In the genomic region with DNA sequence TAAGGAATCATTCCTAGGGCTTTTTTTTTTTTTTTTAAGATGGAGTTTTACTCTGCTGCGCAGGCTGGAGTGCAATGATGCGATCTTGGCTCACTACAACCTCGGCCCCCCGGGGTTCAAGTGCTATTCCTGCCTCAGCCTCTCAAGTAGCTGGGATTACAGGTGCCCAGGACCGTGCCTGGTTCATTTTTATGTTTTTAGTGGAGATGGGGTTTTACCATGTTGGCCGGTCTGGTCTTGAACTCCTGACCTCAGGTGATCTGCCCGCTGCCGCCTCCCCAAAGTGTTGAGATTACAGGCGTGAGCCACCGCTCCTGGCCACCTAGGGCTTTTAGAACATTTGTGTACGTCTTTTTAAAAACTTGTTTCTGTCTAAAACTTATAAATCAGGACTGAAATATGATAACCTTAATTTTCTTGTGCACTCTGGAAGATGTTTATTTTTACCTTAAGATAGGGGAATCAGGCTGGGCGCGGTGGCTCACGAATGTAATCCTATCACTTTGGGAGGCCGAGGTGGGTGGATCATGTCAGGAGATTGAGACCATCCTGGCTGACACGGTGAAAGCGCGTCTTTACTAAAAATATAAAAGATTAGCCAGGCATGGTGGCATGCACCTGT, we compare ENCODE assay signal across 21 cellular contexts. TPM values are rescaled to one million over a fixed set of nuclear protein-coding genes. Genes with fewer than 3 reads are reported as not detected.
DNase-seq lines count a peak whose midpoint lies in the region; ATAC-seq and TF ChIP-seq lines count a peak whose summit lies in the region.
"Had no signal": no experiment of that assay in that cellular context is flagged by ENCODE, and none has a peak within 500 bp of the region (broad histone marks: within the 10 kb centered on the region; RNA-seq: fewer than 3 reads in every experiment).

No MANE protein-coding gene starts in this region.

- H3K36me3 Mint-ChIP-seq in T-helper 17 cell (ENCODE audit: low read depth) (peaks cover 2% of the 10 kb centered on the region), chondrocyte (ENCODE audit: low read depth) (no peaks in the 10 kb centered on the region)
- peaks cover 0 to 17% (median 5%) of the 10 kb centered on the region in 5 donors for H3K36me3 Mint-ChIP-seq in naive thymus-derived CD4-positive, alpha-beta T cell

- H3K9me3 ChIP-seq in HEK293 (ENCODE audit: control insufficient read depth, insufficient read depth, low read depth, low read length) = no peaks in the 10 kb centered on the region
- no peaks in the 10 kb centered on the region for H3K9me3 ChIP-seq in T-helper 17 cell (ENCODE audit: control insufficient read depth, low read length, poor library complexity, severe bottlenecking)
- H3K9me3 ChIP-seq in naive thymus-derived CD4-positive, alpha-beta T cell (ENCODE audit: control insufficient read depth in 2 of 3, low read length in 3 of 3) = no peaks in the 10 kb centered on the region
- H3K9me3 ChIP-seq: A549, BE2C had no signal

- H3K4me3 Mint-ChIP-seq in T-helper 17 cell = no peak overlapping the region
- peak overlapping the region in 7 of 10 donors; percentile 24 to 76 (median 41) for H3K4me3 Mint-ChIP-seq in naive thymus-derived CD4-positive, alpha-beta T cell
- no peak overlapping the region for H3K4me3 Mint-ChIP-seq in chondrocyte (ENCODE audit: unreplicated experiment)
- H3K4me3 Mint-ChIP-seq: CD14-positive monocyte; CD4-positive, alpha-beta T cell; HFFc6 had no signal

- no peaks in the 10 kb centered on the region for H3K27me3 Mint-ChIP-seq in T-helper 17 cell
- H3K27me3 Mint-ChIP-seq in naive thymus-derived CD4-positive, alpha-beta T cell = no peaks in the 10 kb centered on the region
- no peaks in the 10 kb centered on the region for H3K27me3 Mint-ChIP-seq in chondrocyte (ENCODE audit: low read depth)
- H3K27me3 Mint-ChIP-seq: CD4-positive, alpha-beta T cell; CD8-positive, alpha-beta memory T cell had no signal

- POLR2A ChIA-PET in HEK293 (lab: Yijun Ruan, JAX) = no interaction called here
- POLR2A ChIA-PET in naive thymus-derived CD4-positive, alpha-beta T cell (lab: Charles Lee) = no interaction called here

- no peak for TF ChIP-seq CTCF in HEK293 (tag by site-specific recombination; IDR thresholded peaks at IDR 0.05)
- TF ChIP-seq CTCF in chondrocyte (IDR thresholded peaks at IDR 0.05) = no peak

- H3K27ac ChIP-seq in HEK293 (ENCODE audit: extremely low read depth, low read depth, low read length) = no peak overlapping the region
- H3K27ac ChIP-seq in naive thymus-derived CD4-positive, alpha-beta T cell (ENCODE audit: low read depth, low read length) = no peak overlapping the region
- H3K27ac ChIP-seq: A549; BLaER1 treated with 17β-estradiol and CSF1 and Interleukin-3, amounts not matched to agents 10 nM and 100 nM; GM23248 had no signal

- DNase-seq in T-helper 17 cell = no peak
- no peak for DNase-seq in naive thymus-derived CD4-positive, alpha-beta T cell
- no peak for DNase-seq in chondrocyte (ENCODE audit: low spot score)
- no peak for DNase-seq in GDM1 (lab: John Stamatoyannopoulos, UW)
- DNase-seq: 8988T; ACHN; AML-193; BE2C; CD4-positive, alpha-beta T cell; CD8-positive, alpha-beta memory T cell; DMS53; DMS79 treated with DMSO at 0.1 percent for 48 hours; GM23248; H7; HCEC 1CT; HFFc6 had no signal

- intact Hi-C loops in naive thymus-derived CD4-positive, alpha-beta T cell (cut with micrococcal nuclease) = no loop called here

- H3K27ac Mint-ChIP-seq in T-helper 17 cell (peak overlapping the region; percentile 14), chondrocyte (ENCODE audit: unreplicated experiment) (no peak overlapping the region)
- H3K27ac Mint-ChIP-seq in naive thymus-derived CD4-positive, alpha-beta T cell = peak overlapping the region in 1 of 9 donors; percentile 45
- H3K27ac Mint-ChIP-seq: CD4-positive, alpha-beta T cell; HFFc6 had no signal

- H3K27me3 ChIP-seq in naive thymus-derived CD4-positive, alpha-beta T cell (ENCODE audit: control insufficient read depth in 2 of 2, insufficient read depth in 2 of 2, low read length in 2 of 2) = no peaks in the 10 kb centered on the region
- H3K27me3 ChIP-seq: BE2C; BLaER1 treated with 17β-estradiol and CSF1 and Interleukin-3, amounts not matched to agents 10 nM and 100 nM had no signal

- peaks cover 0 to 8% of the 10 kb centered on the region in 2 experiments; a peak in 1 of 3 replicates for H3K36me3 ChIP-seq in HEK293 (ENCODE audit: control insufficient read depth in 2 of 2, insufficient read depth in 1 of 2, low read length in 2 of 2)
- no peaks in the 10 kb centered on the region for H3K36me3 ChIP-seq in naive thymus-derived CD4-positive, alpha-beta T cell (ENCODE audit: control insufficient read depth in 2 of 3, insufficient read depth in 3 of 3, low read length in 3 of 3)
- H3K36me3 ChIP-seq: BE2C had no signal

- ATAC-seq in T-helper 17 cell (no peak), GM18907 (IDR thresholded peaks at IDR 0.05; ENCODE audit: unreplicated experiment) (no peak)
- ATAC-seq in naive thymus-derived CD4-positive, alpha-beta T cell = no peak
- ATAC-seq: A549 had no signal

- H3K4me3 ChIP-seq in HEK293 (ENCODE audit: low read depth, low read length) = no peak overlapping the region
- H3K4me3 ChIP-seq in naive thymus-derived CD4-positive, alpha-beta T cell (ENCODE audit: low read length) = no peak overlapping the region
- H3K4me3 ChIP-seq: A549; BLaER1 treated with 17β-estradiol and CSF1 and Interleukin-3, amounts not matched to agents 10 nM and 100 nM; GM23248 had no signal

- CTCF ChIA-PET in HEK293 (lab: Yijun Ruan, JAX) = interaction anchor here (0.6 kb wide), 1 partner anchor 37 kb away, joined by 3 read pairs; no protein-coding TSS in a partner anchor
- CTCF ChIA-PET in naive thymus-derived CD4-positive, alpha-beta T cell (lab: Charles Lee) = no interaction called here

- H3K4me1 Mint-ChIP-seq in T-helper 17 cell (peaks cover 54% of the 10 kb centered on the region), chondrocyte (ENCODE audit: low read depth) (peaks cover 50% of the 10 kb centered on the region)
- H3K4me1 Mint-ChIP-seq in naive thymus-derived CD4-positive, alpha-beta T cell = peaks cover 9 to 87% (median 83%) of the 10 kb centered on the region in 7 donors

- peaks cover 0 to 2% (median 0%) of the 10 kb centered on the region in 11 donors for H3K9me3 Mint-ChIP-seq in naive thymus-derived CD4-positive, alpha-beta T cell
- no peaks in the 10 kb centered on the region for H3K9me3 Mint-ChIP-seq in chondrocyte (ENCODE audit: low read depth)
- H3K9me3 Mint-ChIP-seq: CD14-positive monocyte; CD4-positive, alpha-beta T cell; CD8-positive, alpha-beta memory T cell; HFFc6 had no signal

- peaks cover 37% of the 10 kb centered on the region for H3K4me1 ChIP-seq in HEK293 (ENCODE audit: control insufficient read depth, insufficient read depth, low read length)
- peaks cover 13 to 41% of the 10 kb centered on the region in 2 donors for H3K4me1 ChIP-seq in naive thymus-derived CD4-positive, alpha-beta T cell (ENCODE audit: control insufficient read depth in 2 of 2, insufficient read depth in 2 of 2, low read length in 2 of 2)
- H3K4me1 ChIP-seq: A549 had no signal

TF ChIP-seq in HEK293, 187 proteins besides CTCF, POLR2A, EP300 and RAD21 (continues in another document):
- TF ChIP-seq SCRT1 (tag by site-specific recombination; IDR thresholded peaks at IDR 0.05; ENCODE audit: borderline replicate concordance) = 0 out of 2 replicates have a peak, but pooled peaks have one; percentile 36
- TF ChIP-seq ZNF558 (tag by site-specific recombination; IDR thresholded peaks at IDR 0.05) = no peak
- peak; percentile 49; the same call in 1 of the 2 replicates for TF ChIP-seq ZBTB17 (tag by site-specific recombination; IDR thresholded peaks at IDR 0.05)
- TF ChIP-seq ZNF133 (tag by site-specific recombination; IDR thresholded peaks at IDR 0.05) = no peak
- TF ChIP-seq KLF7 (tag by site-specific recombination; IDR thresholded peaks at IDR 0.05; ENCODE audit: borderline replicate concordance) = no peak; the same call in 1 of the 2 replicates
- TF ChIP-seq ZNF791 (tag by site-specific recombination; IDR thresholded peaks at IDR 0.05) = no peak
- TF ChIP-seq, protein P1, sequence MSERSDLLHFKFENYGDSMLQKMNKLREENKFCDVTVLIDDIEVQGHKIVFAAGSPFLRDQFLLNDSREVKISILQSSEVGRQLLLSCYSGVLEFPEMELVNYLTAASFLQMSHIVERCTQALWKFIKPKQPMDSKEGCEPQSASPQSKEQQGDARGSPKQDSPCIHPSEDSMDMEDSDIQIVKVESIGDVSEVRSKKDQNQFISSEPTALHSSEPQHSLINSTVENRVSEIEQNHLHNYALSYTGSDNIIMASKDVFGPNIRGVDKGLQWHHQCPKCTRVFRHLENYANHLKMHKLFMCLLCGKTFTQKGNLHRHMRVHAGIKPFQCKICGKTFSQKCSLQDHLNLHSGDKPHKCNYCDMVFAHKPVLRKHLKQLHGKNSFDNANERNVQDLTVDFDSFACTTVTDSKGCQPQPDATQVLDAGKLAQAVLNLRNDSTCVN (tag by site-specific recombination; optimal IDR thresholded peaks at IDR 0.05) = no peak
- no peak for TF ChIP-seq ZNF248 (tag by site-specific recombination; IDR thresholded peaks at IDR 0.05)
- no peak for TF ChIP-seq ZNF175 (tag by site-specific recombination; IDR thresholded peaks at IDR 0.05)
- TF ChIP-seq, protein P2, sequence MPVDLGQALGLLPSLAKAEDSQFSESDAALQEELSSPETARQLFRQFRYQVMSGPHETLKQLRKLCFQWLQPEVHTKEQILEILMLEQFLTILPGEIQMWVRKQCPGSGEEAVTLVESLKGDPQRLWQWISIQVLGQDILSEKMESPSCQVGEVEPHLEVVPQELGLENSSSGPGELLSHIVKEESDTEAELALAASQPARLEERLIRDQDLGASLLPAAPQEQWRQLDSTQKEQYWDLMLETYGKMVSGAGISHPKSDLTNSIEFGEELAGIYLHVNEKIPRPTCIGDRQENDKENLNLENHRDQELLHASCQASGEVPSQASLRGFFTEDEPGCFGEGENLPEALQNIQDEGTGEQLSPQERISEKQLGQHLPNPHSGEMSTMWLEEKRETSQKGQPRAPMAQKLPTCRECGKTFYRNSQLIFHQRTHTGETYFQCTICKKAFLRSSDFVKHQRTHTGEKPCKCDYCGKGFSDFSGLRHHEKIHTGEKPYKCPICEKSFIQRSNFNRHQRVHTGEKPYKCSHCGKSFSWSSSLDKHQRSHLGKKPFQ (tag by site-specific recombination; IDR thresholded peaks at IDR 0.05) = no peak
- TF ChIP-seq ZNF843 (tag by site-specific recombination; IDR thresholded peaks at IDR 0.05) = no peak
- TF ChIP-seq ZNF777 (tag by site-specific recombination; IDR thresholded peaks at IDR 0.05; ENCODE audit: borderline replicate concordance) = no peak

RNA-seq across cellular contexts. Expression of a gene that starts 21.8 kb away (rescaled TPM):
- total RNA-seq in T-helper 17 cell (10 to 100 TPM; 76.7 to 81.9 TPM), chondrocyte (30.8 to 39.1 TPM (median 32.6 TPM) in 3 replicates)
- 100 to 1,000 TPM in 1 of 5 experiments, 10 to 100 TPM in 4; 41.3 to 103 (median 90.9) TPM for total RNA-seq in naive thymus-derived CD4-positive, alpha-beta T cell
- 100 to 1,000 TPM; 154 to 155 TPM for polyA plus RNA-seq in naive thymus-derived CD4-positive, alpha-beta T cell

Comparison
In these comparisons a context has a peak if more than half of its experiments do, and no peak if none do; other contexts are left out.
1. H3K4me3 Mint-ChIP-seq: peak in naive thymus-derived CD4-positive, alpha-beta T cell (7 of 10); none in T-helper 17 cell (single experiment) and chondrocyte (single experiment).